Comparison of ENCODE assay signal across 8 cellular contexts in genomic region chr1:32817815-32818786, GRCh38. TPM values are rescaled to one million over a fixed set of nuclear protein-coding genes. Genes with fewer than 3 reads are reported as not detected.
DNase-seq lines count a peak whose midpoint lies in the region; ATAC-seq, FAIRE-seq and TF ChIP-seq lines count a peak whose summit lies in the region.

No MANE protein-coding gene starts in this region.

- peak overlapping the region; percentile 87 for H3K27ac Mint-ChIP-seq in MCF 10A (ENCODE audit: low read depth, unreplicated experiment)

- DNase-seq in GM12865 (ENCODE audit: low read depth) (peak; percentile 64), NCI-H1105 treated with DMSO at 0.1 percent for 48 hours (lab: John Stamatoyannopoulos, UW) (peak; percentile 77), T-helper 1 cell (peak in 3 of 5 donors; percentile 10 to 40 (median 26)), MCF 10A (ENCODE audit: unreplicated experiment) (peak; percentile 71), iPS DF 6.9 (ENCODE audit: low read depth, low spot score) (peak; percentile 39), renal cortical epithelial cell (ENCODE audit: low read depth) (peak; percentile 44), GM19239 (ENCODE audit: insufficient read length, low spot score) (no peak)

- intact Hi-C loops in MCF 10A (cut with micrococcal nuclease): no loop called here

- peaks cover 9% of the 10 kb centered on the region for H3K36me3 Mint-ChIP-seq in MCF 10A (ENCODE audit: insufficient read depth, unreplicated experiment)

- CTCF ChIA-PET in MCF 10A (lab: Yijun Ruan, JAX): interaction anchor here (0.9 to 1.0 kb wide), 2 partner anchors 26 to 106 kb away, joined by 3 to 4 read pairs; no protein-coding TSS in a partner anchor

- H3K27me3 ChIP-seq in iPS DF 6.9 (ENCODE audit: control insufficient read depth, insufficient read depth, low read length): no peaks in the 10 kb centered on the region

- H3K4me3 ChIP-seq in GM12865 (ENCODE audit: low read depth, low read length): peak overlapping the region; percentile 71
- peak overlapping the region; percentile 80 for H3K4me3 ChIP-seq in iPS DF 6.9 (ENCODE audit: low read length)

- peak overlapping the region; percentile 87 for H3K4me3 Mint-ChIP-seq in MCF 10A (ENCODE audit: unreplicated experiment)

- peak; percentile 7 for ATAC-seq in HG02798 (IDR thresholded peaks at IDR 0.05; ENCODE audit: poor library complexity, unreplicated experiment)

- H3K4me1 ChIP-seq in iPS DF 6.9 (ENCODE audit: control insufficient read depth, insufficient read depth, low read length): no peaks in the 10 kb centered on the region

- no peaks in the 10 kb centered on the region for H3K9me3 Mint-ChIP-seq in MCF 10A (ENCODE audit: unreplicated experiment)

- BruUV-seq in MCF 10A (replicated peaks; lab: Mats Ljungman, UMichigan): no TSS peak

- H3K9me3 ChIP-seq in iPS DF 6.9 (ENCODE audit: control insufficient read depth, insufficient read depth, low read length): no peaks in the 10 kb centered on the region

- no peaks in the 10 kb centered on the region for H3K27me3 Mint-ChIP-seq in MCF 10A (ENCODE audit: insufficient read depth, unreplicated experiment)

- peak overlapping the region; percentile 29 for H3K27ac ChIP-seq in iPS DF 6.9 (ENCODE audit: low read length)

- WGBS in iPS DF 6.9 (ENCODE audit: insufficient coverage, insufficient read length): no CpG with 5 or more reads among the region's 51 CpGs

- H3K36me3 ChIP-seq in iPS DF 6.9 (ENCODE audit: control insufficient read depth, insufficient read depth, low read length): no peaks in the 10 kb centered on the region

- no peak for FAIRE-seq in GM19239 (lab: Jason Lieb, UNC)

- H3K4me1 Mint-ChIP-seq in MCF 10A (ENCODE audit: insufficient read depth, unreplicated experiment): peaks cover 24% of the 10 kb centered on the region

- POLR2A ChIA-PET in MCF 10A (lab: Yijun Ruan, JAX): interaction anchor here (0.7 to 3.4 kb wide), 27 partner anchors 11 to 424 kb away, joined by 3 to 18 read pairs (median 6); partner anchors contain the start of genes BSDC1, RBBP4, RNF19B and ZBTB8OS

- TF ChIP-seq CTCF in GM12865 (IDR thresholded peaks at IDR 0.05; ENCODE audit: insufficient read depth, low read depth, low read length, missing control alignments) (no peak), MCF 10A (IDR thresholded peaks at IDR 0.05; ENCODE audit: unreplicated experiment) (no peak)

RNA-seq across cellular contexts. Expression of gene S100PBP, which starts 0.6 kb away (rescaled TPM):
- total RNA-seq in MCF 10A (2022): 24.4 and 34.1 TPM in 2 replicates
- total RNA-seq in renal cortical epithelial cell: 44.8 and 62.9 TPM in 2 replicates

RNA-seq across cellular contexts. Expression of gene YARS1, which starts 0.9 kb away (rescaled TPM):
- total RNA-seq in MCF 10A (2022): 347 and 372 TPM in 2 replicates
- total RNA-seq in renal cortical epithelial cell: 94.7 and 105 TPM in 2 replicates

RNA-seq across cellular contexts. Expression of gene FNDC5, which starts 52.6 kb away (rescaled TPM):
- total RNA-seq in MCF 10A (2022) (not detected in 2 replicates), renal cortical epithelial cell (0.70 TPM in 1 of 2 replicates, not detected in the other)
